20 cellular contexts compared by ENCODE assay signal in the genomic region with DNA sequence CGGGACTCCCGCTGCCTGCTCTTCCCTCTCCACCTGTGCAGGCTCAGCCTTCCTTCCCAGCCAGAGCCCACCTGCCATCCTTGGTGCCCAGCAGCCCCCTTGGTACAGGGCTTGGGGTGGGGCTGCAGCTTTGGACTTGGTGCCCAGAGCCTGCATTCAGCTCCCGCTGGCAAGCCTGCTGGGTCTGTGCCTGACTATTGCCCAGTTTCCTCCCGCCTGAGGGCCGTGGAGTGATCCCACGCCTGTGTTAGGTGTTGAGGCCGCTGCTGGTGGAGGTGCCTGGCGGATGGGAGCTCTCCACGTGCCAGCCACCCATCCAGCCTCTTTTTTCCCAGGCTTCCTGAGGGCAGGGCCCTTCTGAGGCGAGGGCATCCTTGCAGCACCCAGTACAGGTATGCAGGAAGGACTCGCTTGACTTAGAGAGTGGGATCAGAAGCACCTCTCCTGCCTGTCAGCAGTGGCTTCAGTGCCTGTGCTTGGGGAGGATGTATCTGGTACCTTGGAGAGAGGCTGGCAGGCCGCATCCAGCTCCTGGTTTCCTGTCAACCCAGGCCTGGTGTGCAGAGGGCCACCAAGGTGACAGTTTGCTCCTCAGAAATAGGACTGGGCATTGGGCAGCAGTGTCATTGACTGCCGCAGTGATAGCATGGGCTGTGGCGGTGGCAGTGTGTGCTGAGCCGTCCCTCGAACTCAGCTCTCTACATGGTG. TPM values are rescaled to one million over a fixed set of nuclear protein-coding genes. Genes with fewer than 3 reads are reported as not detected.
DNase-seq lines count a peak whose midpoint lies in the region; ATAC-seq and TF ChIP-seq lines count a peak whose summit lies in the region.
"Had no signal": no experiment of that assay in that cellular context is flagged by ENCODE, and none has a peak within 500 bp of the region (broad histone marks: within the 10 kb centered on the region; RNA-seq: fewer than 3 reads in every experiment).

No MANE protein-coding gene starts in this region.

- peak overlapping the region in 9 of 11 experiments; percentile 5 to 100 (median 98); a peak in 15 of 22 replicates for H3K4me2 ChIP-seq in BLaER1 treated with 17β-estradiol and CSF1 and Interleukin-3, amounts not matched to agents 10 nM and 100 nM
- H3K4me2 ChIP-seq in hepatocyte = peak overlapping the region; percentile 72

- no peak for DNase-seq in WERI-Rb-1
- DNase-seq in hepatocyte (ENCODE audit: low spot score) = no peak
- DNase-seq in NCI-H1105 treated with DMSO at 0.1 percent for 48 hours (lab: John Stamatoyannopoulos, UW) = no peak
- no peak for DNase-seq in NCI-H187 (lab: John Stamatoyannopoulos, UW)
- DNase-seq in HuH-7 (ENCODE audit: low spot score) = no peak
- DNase-seq: activated CD4-positive, alpha-beta T cell treated with anti-CD3 and anti-CD28 coated beads, Interleukin-2, amount 50 U/mL, for 48 hours; amniotic stem cell; foreskin melanocyte; GDM1; MM.1S; NCI-H1694 treated with DMSO at 0.1 percent for 48 hours; NCI-H774; OCI-M1; stimulated activated CD8-positive, alpha-beta memory T cell treated with anti-CD3 and anti-CD28 coated beads, Interleukin-4, amount 100 ng/mL, for 48 hours; T-helper 2 cell had no signal

- peaks cover 98 to 100% (median 100%) of the 10 kb centered on the region in 11 experiments for H4K20me1 ChIP-seq in BLaER1 treated with 17β-estradiol and CSF1 and Interleukin-3, amounts not matched to agents 10 nM and 100 nM
- peaks cover 100% of the 10 kb centered on the region for H4K20me1 ChIP-seq in hepatocyte (ENCODE audit: insufficient read depth, poor library complexity, severe bottlenecking)

- peaks cover 91 to 100% (median 99%) of the 10 kb centered on the region in 10 experiments for H3K4me1 ChIP-seq in BLaER1 treated with 17β-estradiol and CSF1 and Interleukin-3, amounts not matched to agents 10 nM and 100 nM
- peaks cover 86% of the 10 kb centered on the region for H3K4me1 ChIP-seq in hepatocyte (ENCODE audit: insufficient read depth)

- no peak overlapping the region for H2AFZ ChIP-seq in hepatocyte

- no peaks in the 10 kb centered on the region for H3K9me3 ChIP-seq in BLaER1 treated with 17β-estradiol and CSF1 and Interleukin-3, amounts not matched to agents 10 nM and 100 nM (replicated peaks in 1 of 11)
- H3K9me3 ChIP-seq in WERI-Rb-1 (ENCODE audit: severe bottlenecking) (no peaks in the 10 kb centered on the region), hepatocyte (ENCODE audit: low read depth) (no peaks in the 10 kb centered on the region)
- H3K9me3 ChIP-seq: SJCRH30 had no signal

- TF ChIP-seq CTCF in WERI-Rb-1 (IDR thresholded peaks at IDR 0.05; ENCODE audit: low read depth, low read length) (no peak), hepatocyte (IDR thresholded peaks at IDR 0.05; ENCODE audit: poor library complexity) (no peak)

- H3K27ac ChIP-seq in BLaER1 treated with 17β-estradiol and CSF1 and Interleukin-3, amounts not matched to agents 10 nM and 100 nM = no peak overlapping the region
- H3K27ac ChIP-seq in WERI-Rb-1 = peak overlapping the region; percentile 76
- H3K27ac ChIP-seq in hepatocyte = peak overlapping the region; percentile 78
- peak overlapping the region in 11 of 21 experiments; percentile 5 to 67 (median 24) for H3K27ac ChIP-seq in skin epidermis
- H3K27ac ChIP-seq: SJCRH30 had no signal

- 87% methylated on average over 15 of the region's 16 CpGs for WGBS in hepatocyte (ENCODE audit: low lambda C conversion rate, missing lambda C conversion rate)

- no peaks in the 10 kb centered on the region for H3K27me3 ChIP-seq in BLaER1 treated with 17β-estradiol and CSF1 and Interleukin-3, amounts not matched to agents 10 nM and 100 nM
- H3K27me3 ChIP-seq in WERI-Rb-1 (ENCODE audit: insufficient read depth, low read depth, severe bottlenecking) (no peaks in the 10 kb centered on the region), hepatocyte (no peaks in the 10 kb centered on the region)
- H3K27me3 ChIP-seq: SJCRH30 had no signal

- H3K36me3 ChIP-seq in BLaER1 treated with 17β-estradiol and CSF1 and Interleukin-3, amounts not matched to agents 10 nM and 100 nM = peaks cover 0 to 44% (median 0%) of the 10 kb centered on the region in 11 experiments; a peak in 5 of 22 replicates
- H3K36me3 ChIP-seq in WERI-Rb-1 (peaks cover 3% of the 10 kb centered on the region), hepatocyte (replicated peaks; ENCODE audit: insufficient read depth, low read depth) (no peaks in the 10 kb centered on the region)
- H3K36me3 ChIP-seq: SJCRH30 had no signal

- peak overlapping the region in 2 of 11 experiments; percentile 11 to 40; a peak in 1 of 22 replicates for H3K9ac ChIP-seq in BLaER1 treated with 17β-estradiol and CSF1 and Interleukin-3, amounts not matched to agents 10 nM and 100 nM

- peaks cover 99% of the 10 kb centered on the region for H3K79me2 ChIP-seq in hepatocyte

- no peak for ATAC-seq in HG03108 (IDR thresholded peaks at IDR 0.05; ENCODE audit: unreplicated experiment)
- ATAC-seq: K562 had no signal

- no peak overlapping the region for H3K4me3 ChIP-seq in BLaER1 treated with 17β-estradiol and CSF1 and Interleukin-3, amounts not matched to agents 10 nM and 100 nM
- H3K4me3 ChIP-seq in WERI-Rb-1 (ENCODE audit: low read depth, low read length) (no peak overlapping the region), hepatocyte (no peak overlapping the region), skin epidermis (no peak overlapping the region)
- H3K4me3 ChIP-seq: K562, SJCRH30 had no signal

- no peaks in the 10 kb centered on the region for H3K9me2 ChIP-seq in hepatocyte (replicated peaks; ENCODE audit: insufficient read depth)

RNA-seq across cellular contexts. Expression of gene RXRA, which starts 7.8 kb away (rescaled TPM):
- 32.5 and 35.9 TPM in 2 replicates for total RNA-seq in hepatocyte
- polyA plus RNA-seq in hepatocyte = 34.3 and 41.6 TPM in 2 replicates

Comparison
In these comparisons a context has a peak if more than half of its experiments do, and no peak if none do; other contexts are left out.
1. H3K27ac ChIP-seq: peak in WERI-Rb-1 (single experiment), hepatocyte (single experiment) and skin epidermis (11 of 21); none in BLaER1 treated with 17β-estradiol and CSF1 and Interleukin-3, amounts not matched to agents 10 nM and 100 nM (0 of 11).